Comparison of ENCODE assay signal across 8 cellular contexts in genomic region chr3:50652709-50653108, GRCh38. TPM values are rescaled to one million over a fixed set of nuclear protein-coding genes. Genes with fewer than 3 reads are reported as not detected.
DNase-seq lines count a peak whose midpoint lies in the region; TF ChIP-seq lines count a peak whose summit lies in the region.

No MANE protein-coding gene starts in this region.

- H3K27me3 ChIP-seq in Caco-2 (replicated peaks; ENCODE audit: control insufficient read depth, insufficient read depth, low read length), result no peaks in the 10 kb centered on the region

- no peaks in the 10 kb centered on the region for H3K9me3 ChIP-seq in Caco-2

- H3K4me3 Mint-ChIP-seq in Caco-2 (ENCODE audit: unreplicated experiment), result no peak overlapping the region
- H3K4me3 Mint-ChIP-seq in activated CD4-positive, alpha-beta memory T cell treated with anti-CD3 and anti-CD28 coated beads, Interleukin-2, amount 10 ng/mL, durations not matched to agents 7 days and 5 days, result no peak overlapping the region

- H3K36me3 Mint-ChIP-seq in Caco-2 (ENCODE audit: insufficient read depth, unreplicated experiment), result peaks cover 7% of the 10 kb centered on the region
- H3K36me3 Mint-ChIP-seq in activated CD4-positive, alpha-beta memory T cell treated with anti-CD3 and anti-CD28 coated beads, Interleukin-2, amount 10 ng/mL, durations not matched to agents 7 days and 5 days (ENCODE audit: low read depth), result peaks cover 10% of the 10 kb centered on the region

- TF ChIP-seq CTCF in Caco-2 (IDR thresholded peaks at IDR 0.05; ENCODE audit: insufficient read depth in 1 of 2, low read depth in 1 of 2, low read length in 1 of 2, severe bottlenecking in 1 of 2, unreplicated experiment in 1 of 2), result peak; percentile 55 to 60
- peak; percentile 58 for TF ChIP-seq CTCF in epithelial cell of esophagus (IDR thresholded peaks at IDR 0.05; ENCODE audit: insufficient read depth, low read depth, low read length, missing control alignments)
- peak; percentile 60 for TF ChIP-seq CTCF in retinal pigment epithelial cell (conservative IDR thresholded peaks at IDR 0.05; ENCODE audit: low read depth, low read length)

- peak; percentile 67 to 72 for DNase-seq in Caco-2
- peak; percentile 74 for DNase-seq in KBM-7
- peak; percentile 68 for DNase-seq in activated CD4-positive, alpha-beta memory T cell treated with anti-CD3 and anti-CD28 coated beads, Interleukin-2, amount 10 ng/mL, durations not matched to agents 7 days and 5 days
- peak; percentile 54 for DNase-seq in epithelial cell of esophagus (ENCODE audit: low read depth)
- no peak for DNase-seq in retinal pigment epithelial cell (ENCODE audit: low read depth)
- no peak for DNase-seq in NCI-H2227 treated with DMSO at 0.1 percent for 48 hours (lab: John Stamatoyannopoulos, UW)
- DNase-seq in OCI-M2 (lab: John Stamatoyannopoulos, UW; ENCODE audit: unreplicated experiment), result no peak
- no peak for DNase-seq in AG08396 (ENCODE audit: low spot score)

- H3K36me3 ChIP-seq in Caco-2 (ENCODE audit: control insufficient read depth, insufficient read depth, low read length), result no peaks in the 10 kb centered on the region

- no peaks in the 10 kb centered on the region for H3K4me1 Mint-ChIP-seq in Caco-2 (ENCODE audit: low read depth, unreplicated experiment)
- peaks cover 23% of the 10 kb centered on the region for H3K4me1 Mint-ChIP-seq in activated CD4-positive, alpha-beta memory T cell treated with anti-CD3 and anti-CD28 coated beads, Interleukin-2, amount 10 ng/mL, durations not matched to agents 7 days and 5 days

- no TSS peak for BruUV-seq in Caco-2 (replicated peaks; lab: Mats Ljungman, UMichigan)

- POLR2A ChIA-PET in Caco-2 (lab: Charles Lee), result interaction anchor here (0.5 to 1.4 kb wide), 3 partner anchors 36 to 1037 kb away, joined by 3 to 7 read pairs (median 5); partner anchors contain the start of genes MANF and MAPKAPK3
- POLR2A ChIA-PET in activated CD4-positive, alpha-beta memory T cell treated with anti-CD3 and anti-CD28 coated beads, Interleukin-2, amount 10 ng/mL, durations not matched to agents 7 days and 5 days (lab: Charles Lee), result interaction anchor here (0.7 to 4.7 kb wide), 10 partner anchors 13 to 83 kb away, joined by 3 to 24 read pairs (median 8); partner anchors contain the start of genes HEMK1 and MAPKAPK3

- no peaks in the 10 kb centered on the region for H3K4me1 ChIP-seq in Caco-2

- peaks cover 3% of the 10 kb centered on the region for H3K27me3 Mint-ChIP-seq in Caco-2 (ENCODE audit: insufficient read depth, unreplicated experiment)
- H3K27me3 Mint-ChIP-seq in activated CD4-positive, alpha-beta memory T cell treated with anti-CD3 and anti-CD28 coated beads, Interleukin-2, amount 10 ng/mL, durations not matched to agents 7 days and 5 days, result no peaks in the 10 kb centered on the region

- in situ Hi-C loops in KBM-7 (cut with MboI; ENCODE audit: low pct_unique_long_range_greater_than_20kb, low sequenced_read_pairs), result loop anchor here (25.0 kb wide), 1 partner anchor 735 kb away; the partner anchor contains the start of genes MANF and RBM15B

- CTCF ChIA-PET in Caco-2 (lab: Charles Lee), result interaction anchor here (0.6 to 4.5 kb wide), 6 partner anchors 34 to 233 kb away, joined by 4 to 91 read pairs (median 5); partner anchors contain the start of genes CISH, HEMK1 and MAPKAPK3
- CTCF ChIA-PET in activated CD4-positive, alpha-beta memory T cell treated with anti-CD3 and anti-CD28 coated beads, Interleukin-2, amount 10 ng/mL, durations not matched to agents 7 days and 5 days (lab: Charles Lee), result interaction anchor here (0.7 to 3.4 kb wide), 23 partner anchors 8 to 107 kb away, joined by 3 to 57 read pairs (median 5); partner anchors contain the start of genes C3orf18, CISH, HEMK1 and MAPKAPK3

- no peaks in the 10 kb centered on the region for H3K9me3 Mint-ChIP-seq in Caco-2 (ENCODE audit: unreplicated experiment)
- no peaks in the 10 kb centered on the region for H3K9me3 Mint-ChIP-seq in activated CD4-positive, alpha-beta memory T cell treated with anti-CD3 and anti-CD28 coated beads, Interleukin-2, amount 10 ng/mL, durations not matched to agents 7 days and 5 days

- H3K4me3 ChIP-seq in Caco-2 (ENCODE audit: low read depth, low read length) (no peak overlapping the region), epithelial cell of esophagus (ENCODE audit: low read length) (no peak overlapping the region), retinal pigment epithelial cell (ENCODE audit: low read length) (no peak overlapping the region)

- intact Hi-C loops in Caco-2 (cut with micrococcal nuclease; ENCODE audit: unreplicated experiment), result loop anchor here (1.0 kb wide), 2 partner anchors 36 to 80 kb away; no protein-coding TSS in a partner anchor

- no peak overlapping the region for H3K27ac Mint-ChIP-seq in Caco-2 (ENCODE audit: unreplicated experiment)
- peak overlapping the region; percentile 16 for H3K27ac Mint-ChIP-seq in activated CD4-positive, alpha-beta memory T cell treated with anti-CD3 and anti-CD28 coated beads, Interleukin-2, amount 10 ng/mL, durations not matched to agents 7 days and 5 days

RNA-seq across cellular contexts. Expression of gene DOCK3, which starts 22.0 kb away (rescaled TPM):
- 0.05 and 0.09 TPM in 2 replicates for total RNA-seq in Caco-2 (2022)
- total RNA-seq in activated CD4-positive, alpha-beta memory T cell treated with anti-CD3 and anti-CD28 coated beads, Interleukin-2, amount 10 ng/mL, durations not matched to agents 7 days and 5 days, result 1 to 10 TPM; 1.6 to 1.7 TPM

RNA-seq across cellular contexts. Expression of gene MAPKAPK3, which starts 35.8 kb away (rescaled TPM):
- total RNA-seq in Caco-2 (2022), result 40.1 and 43.5 TPM in 2 replicates
- 100 to 1,000 TPM; 146 to 157 TPM for total RNA-seq in activated CD4-positive, alpha-beta memory T cell treated with anti-CD3 and anti-CD28 coated beads, Interleukin-2, amount 10 ng/mL, durations not matched to agents 7 days and 5 days

RNA-seq across cellular contexts. Expression of gene CISH, which starts 41.1 kb away (rescaled TPM):
- total RNA-seq in Caco-2 (2022), result 2.9 and 3.4 TPM in 2 replicates
- 100 to 1,000 TPM; 328 to 335 TPM for total RNA-seq in activated CD4-positive, alpha-beta memory T cell treated with anti-CD3 and anti-CD28 coated beads, Interleukin-2, amount 10 ng/mL, durations not matched to agents 7 days and 5 days

Comparison
In these comparisons a context has a peak if more than half of its experiments do, and no peak if none do; other contexts are left out.
1. DNase-seq: peak in Caco-2 (2 of 2), KBM-7 (single experiment), activated CD4-positive, alpha-beta memory T cell treated with anti-CD3 and anti-CD28 coated beads, Interleukin-2, amount 10 ng/mL, durations not matched to agents 7 days and 5 days (single experiment) and epithelial cell of esophagus (single experiment); none in retinal pigment epithelial cell (single experiment), NCI-H2227 treated with DMSO at 0.1 percent for 48 hours (single experiment), OCI-M2 (single experiment) and AG08396 (single experiment).
2. RNA of gene CISH, which starts 41.1 kb away (total RNA-seq): 328 to 335 TPM in activated CD4-positive, alpha-beta memory T cell treated with anti-CD3 and anti-CD28 coated beads, Interleukin-2, amount 10 ng/mL, durations not matched to agents 7 days and 5 days; 2.9 to 3.4 TPM in Caco-2; every median in the first group is over 10 times any median in the second.
3. Peak in every context shown above with its lines, with median percentiles within 50 percentile points of each other: CTCF ChIP-seq.